Comparison of ENCODE assay signal across 8 cellular contexts in the genomic region with DNA sequence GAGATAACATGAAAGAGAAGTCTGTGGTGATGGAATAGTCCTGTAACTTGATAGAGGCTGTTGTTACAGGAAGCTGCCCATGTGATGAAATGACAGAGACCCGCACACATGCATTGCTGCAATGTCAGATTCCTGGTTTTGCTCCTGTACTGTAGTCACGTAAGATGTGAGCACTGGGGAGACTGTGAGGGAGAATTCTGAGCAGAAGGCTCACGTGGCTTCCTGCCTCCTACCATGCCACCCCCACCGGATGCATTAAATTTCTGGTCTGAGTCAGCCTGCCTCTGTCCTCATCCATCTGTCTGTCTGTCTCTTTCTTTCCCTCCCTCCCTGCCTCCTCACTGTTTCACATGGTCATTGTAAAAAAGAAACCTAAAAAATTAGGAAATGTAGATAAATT. TPM values are rescaled to one million over a fixed set of nuclear protein-coding genes. Genes with fewer than 3 reads are reported as not detected.
DNase-seq lines count a peak whose midpoint lies in the region; ATAC-seq and TF ChIP-seq lines count a peak whose summit lies in the region.
"Not testable (repeated sequence)": the region's sequence is repeated elsewhere in the genome, so short reads cannot be mapped to it uniquely, and the experiment has no call there.

No MANE protein-coding gene starts in this region.

- H3K4me1 Mint-ChIP-seq in T-cell = not testable (repeated sequence)

- POLR2A ChIA-PET in T-cell (lab: Charles Lee) = not testable (repeated sequence)

- not testable (repeated sequence) for TF ChIP-seq CTCF in foreskin keratinocyte (conservative IDR thresholded peaks at IDR 0.05); thoracic aorta (IDR thresholded peaks at IDR 0.05)

- H3K27ac ChIP-seq in foreskin keratinocyte, thoracic aorta: not testable (repeated sequence)

- H3K9me3 Mint-ChIP-seq in T-cell = not testable (repeated sequence)

- H3K4me3 ChIP-seq in thoracic aorta = not testable (repeated sequence)

- not testable (repeated sequence) for H3K9me3 ChIP-seq in thoracic aorta

- not testable (repeated sequence) for H3K27ac Mint-ChIP-seq in T-cell

- ATAC-seq in GM18858 (IDR thresholded peaks at IDR 0.05; ENCODE audit: unreplicated experiment) (peak; percentile 93), GM19455 (IDR thresholded peaks at IDR 0.05; ENCODE audit: unreplicated experiment) (peak; percentile 96), GM21825 (IDR thresholded peaks at IDR 0.05; ENCODE audit: unreplicated experiment) (peak; percentile 96), HG02973 (IDR thresholded peaks at IDR 0.05; ENCODE audit: unreplicated experiment) (peak; percentile 99), HG03378 (IDR thresholded peaks at IDR 0.05; ENCODE audit: unreplicated experiment) (peak; percentile 90), T-cell (replicated peaks in 1 of 4) (peak; percentile 90 to 98 (median 96)), foreskin keratinocyte (peak; percentile 82), thoracic aorta (ENCODE audit: insufficient number of reproducible peaks, low FRiP score, low read depth) (peak; percentile 57)

- not testable (repeated sequence) for H3K27me3 Mint-ChIP-seq in T-cell

- not testable (repeated sequence) for H3K4me1 ChIP-seq in foreskin keratinocyte; thoracic aorta (ENCODE audit: control insufficient read depth in 1 of 2, low read depth in 2 of 2)

- not testable (repeated sequence) for H3K36me3 ChIP-seq in thoracic aorta

- not testable (repeated sequence) for H3K27me3 ChIP-seq in foreskin keratinocyte; thoracic aorta (replicated peaks; ENCODE audit: insufficient read depth)

- CTCF ChIA-PET in T-cell (lab: Charles Lee) = not testable (repeated sequence)

- not testable (repeated sequence) for DNase-seq in T-cell; foreskin keratinocyte; thoracic aorta (ENCODE audit: low spot score)

- not testable (repeated sequence) for H3K4me3 Mint-ChIP-seq in T-cell

- not testable (repeated sequence) for H3K36me3 Mint-ChIP-seq in T-cell

RNA-seq across cellular contexts. Expression of gene LIMS3, which starts 2.3 kb away (rescaled TPM):
- 1 to 10 TPM in 2 of 5 donors, under 1 TPM in 1, not detected in 2; 0.73 to 1.8 (median 1.5) TPM for total RNA-seq in T-cell
- total RNA-seq in foreskin keratinocyte = 1.2 TPM in 1 of 2 replicates, not detected in the other
- polyA plus RNA-seq in foreskin keratinocyte = 0.08 and 0.17 TPM in 2 replicates
- total RNA-seq in thoracic aorta = 10 to 100 TPM; 16.3 to 43.6 TPM
